18 cellular contexts compared by ENCODE assay signal in genomic region chrX:87578978-87579377, GRCh38.
DNase-seq lines count a peak whose midpoint lies in the region; TF ChIP-seq lines count a peak whose summit lies in the region.
"Had no signal": no experiment of that assay in that cellular context is flagged by ENCODE, and none has a peak within 500 bp of the region (broad histone marks: within the 10 kb centered on the region; RNA-seq: fewer than 3 reads in every experiment).

No MANE protein-coding gene starts in this region.

- H3K79me2 ChIP-seq in neural progenitor cell (ENCODE audit: low read depth) = no peaks in the 10 kb centered on the region

- H4K20me1 ChIP-seq in neural progenitor cell (ENCODE audit: low read depth) = no peaks in the 10 kb centered on the region

- no peaks in the 10 kb centered on the region for H3K4me1 Mint-ChIP-seq in neural progenitor cell
- no peaks in the 10 kb centered on the region for H3K4me1 Mint-ChIP-seq in Calu3 (ENCODE audit: low read depth, unreplicated experiment)

- no peak overlapping the region for H3K4me3 ChIP-seq in epithelial cell of proximal tubule (ENCODE audit: low read depth, low read length)
- H3K4me3 ChIP-seq in neural progenitor cell = no peak overlapping the region
- H3K4me3 ChIP-seq in breast epithelium = no peak overlapping the region
- H3K4me3 ChIP-seq in tibial artery = no peak overlapping the region
- H3K4me3 ChIP-seq: heart right ventricle, mucosa of descending colon, ovary, thoracic aorta had no signal

- peak overlapping the region; percentile 77 for H2AFZ ChIP-seq in neural progenitor cell (replicated peaks)

- H3K9me3 Mint-ChIP-seq in neural progenitor cell = no peaks in the 10 kb centered on the region
- H3K9me3 Mint-ChIP-seq in Calu3 (ENCODE audit: low read depth, unreplicated experiment) = peaks cover 8% of the 10 kb centered on the region

- TF ChIP-seq POLR2A in breast epithelium (IDR thresholded peaks at IDR 0.05) = no peak

- no peak overlapping the region for H3K9ac ChIP-seq in neural progenitor cell

- H3K36me3 ChIP-seq in neural progenitor cell = no peaks in the 10 kb centered on the region
- H3K36me3 ChIP-seq in breast epithelium = no peaks in the 10 kb centered on the region
- H3K36me3 ChIP-seq in tibial artery = no peaks in the 10 kb centered on the region
- H3K36me3 ChIP-seq: BE2C, heart right ventricle, ovary, thoracic aorta had no signal

- H3K27me3 ChIP-seq in neural progenitor cell (no peaks in the 10 kb centered on the region), breast epithelium (peaks cover 0 to 30% of the 10 kb centered on the region in 2 donors), tibial artery (no peaks in the 10 kb centered on the region)
- H3K27me3 ChIP-seq: BE2C, ovary had no signal

- TF ChIP-seq EP300 in Ishikawa (IDR thresholded peaks at IDR 0.05; ENCODE audit: borderline replicate concordance) = no peak

- no peak overlapping the region for H3K4me2 ChIP-seq in neural progenitor cell

- TF ChIP-seq CTCF in epithelial cell of proximal tubule (conservative IDR thresholded peaks at IDR 0.05; ENCODE audit: low read depth, low read length) = peak; percentile 27
- peak; percentile 45 for TF ChIP-seq CTCF in neural progenitor cell (IDR thresholded peaks at IDR 0.05)
- no peak for TF ChIP-seq CTCF in Calu3 (IDR thresholded peaks at IDR 0.05; ENCODE audit: unreplicated experiment)
- no peak for TF ChIP-seq CTCF in breast epithelium (IDR thresholded peaks at IDR 0.05)
- no peak for TF ChIP-seq CTCF in tibial artery (IDR thresholded peaks at IDR 0.05)

- intact Hi-C loops in Calu3 (cut with micrococcal nuclease; ENCODE audit: unreplicated experiment) = no loop called here
- intact Hi-C loops in breast epithelium (cut with DNase I; ENCODE audit: low total_unique reads) = no loop called here
- intact Hi-C loops in tibial artery (cut with DNase I; ENCODE audit: low total_unique reads) = no loop called here

- peaks cover 2% of the 10 kb centered on the region for H3K27me3 Mint-ChIP-seq in neural progenitor cell (ENCODE audit: insufficient read depth, low read depth)
- H3K27me3 Mint-ChIP-seq in Calu3 (ENCODE audit: unreplicated experiment) = no peaks in the 10 kb centered on the region

- no peak overlapping the region for H3K4me3 Mint-ChIP-seq in neural progenitor cell
- no peak overlapping the region for H3K4me3 Mint-ChIP-seq in Calu3 (ENCODE audit: low read depth, unreplicated experiment)

- CTCF ChIA-PET in Calu3 (lab: Charles Lee) = no interaction called here

- H3K9me3 ChIP-seq in neural progenitor cell (ENCODE audit: low read depth) (no peaks in the 10 kb centered on the region), breast epithelium (no peaks in the 10 kb centered on the region), tibial artery (no peaks in the 10 kb centered on the region)
- H3K9me3 ChIP-seq: BE2C, heart right ventricle, mucosa of descending colon, ovary, thoracic aorta had no signal

- no TSS peak for BruUV-seq in Calu3 (replicated peaks; lab: Mats Ljungman, UMichigan)

- no peak overlapping the region for H3K27ac Mint-ChIP-seq in neural progenitor cell
- no peak overlapping the region for H3K27ac Mint-ChIP-seq in Calu3 (ENCODE audit: unreplicated experiment)

- in situ Hi-C loops in SK-MEL-5 (cut with HindIII; ENCODE audit: low pct_unique_long_range_greater_than_20kb, low sequenced_read_pairs) = no loop called here

- H3F3A ChIP-seq in neural progenitor cell (ENCODE audit: low read depth) = no peaks in the 10 kb centered on the region

- H3K36me3 Mint-ChIP-seq in neural progenitor cell = no peaks in the 10 kb centered on the region
- H3K36me3 Mint-ChIP-seq in Calu3 (ENCODE audit: insufficient read depth, unreplicated experiment) = no peaks in the 10 kb centered on the region

- H3K4me1 ChIP-seq in neural progenitor cell (no peaks in the 10 kb centered on the region), breast epithelium (no peaks in the 10 kb centered on the region), tibial artery (no peaks in the 10 kb centered on the region)
- H3K4me1 ChIP-seq: BE2C, heart right ventricle had no signal

- TF ChIP-seq RAD21 in Ishikawa (IDR thresholded peaks at IDR 0.05; ENCODE audit: low read depth) = peak; percentile 31

- H3K27ac ChIP-seq in neural progenitor cell (no peak overlapping the region), breast epithelium (no peak overlapping the region), tibial artery (no peak overlapping the region)
- H3K27ac ChIP-seq: heart right ventricle, ovary, thoracic aorta had no signal

- DNase-seq in SK-MEL-5 (ENCODE audit: low read depth, low spot score) (peak; percentile 23), epithelial cell of proximal tubule (ENCODE audit: low read depth) (no peak), neural progenitor cell (ENCODE audit: low spot score) (peak; percentile 24), Calu3 (no peak), breast epithelium (ENCODE audit: low spot score in 2 of 2) (no peak), tibial artery (no peak)
- DNase-seq: activated CD4-positive, CD25-positive, alpha-beta regulatory T cell; BE2C; DND-41; erythroblast; heart right ventricle; mucosa of descending colon; MV-4-11; NCI-H2081 treated with DMSO at 0.1 percent for 48 hours; NCI-H774; ovary had no signal

TF ChIP-seq in Ishikawa, 13 proteins besides CTCF, POLR2A, EP300 and RAD21:
- no peak for TF ChIP-seq TCF12 (IDR thresholded peaks at IDR 0.05; ENCODE audit: low read depth)

Comparison
In these comparisons a context has a peak if more than half of its experiments do, and no peak if none do; other contexts are left out.
1. DNase-seq: peak in SK-MEL-5 (single experiment) and neural progenitor cell (single experiment); none in epithelial cell of proximal tubule (single experiment), Calu3 (single experiment), breast epithelium (0 of 2) and tibial artery (0 of 2).
2. CTCF ChIP-seq: peak in epithelial cell of proximal tubule (single experiment) and neural progenitor cell (single experiment); none in Calu3 (single experiment), breast epithelium (0 of 3) and tibial artery (0 of 2).